In genomic region chr9:122220673-122221222, GRCh38 we compare ENCODE assay signal across 1 cellular context.
TF ChIP-seq lines count a peak whose summit lies in the region.

No MANE protein-coding gene starts in this region.

TF ChIP-seq in GM23338, 12 proteins besides CTCF, POLR2A, EP300 and RAD21 (continued from another document):
- TF ChIP-seq REST (IDR thresholded peaks at IDR 0.05; ENCODE audit: unreplicated experiment), result no peak
